ENCODE assay signal across 23 cellular contexts in genomic region chr7:78850093-78850740, GRCh38.
"Had no signal": no experiment of that assay in that cellular context is flagged by ENCODE, and none has a peak within 500 bp of the region (broad histone marks: within the 10 kb centered on the region; RNA-seq: fewer than 3 reads in every experiment).

No MANE protein-coding gene starts in this region.

- H3K4me2 ChIP-seq: smooth muscle cell had no signal

- DNase-seq: cerebellar nuclear complex; colonic mucosa; dermis blood vessel endothelial cell; endodermal cell; foreskin melanocyte; heart left ventricle; hippocampal formation; kidney glomerular epithelial cell; lower lobe of right lung; mesenchymal stem cell; midbrain; naive thymus-derived CD8-positive, alpha-beta T cell; stimulated activated CD4-positive, alpha-beta T cell treated with anti-CD3 and anti-CD28 coated beads, Interleukin-4, amount 100 ng/mL, for 1 hour; stimulated activated CD8-positive, alpha-beta memory T cell treated with anti-CD3 and anti-CD28 coated beads, Interleukin-4, amount 100 ng/mL, for 48 hours; stimulated activated naive CD8-positive, alpha-beta T cell treated with anti-CD3 and anti-CD28 coated beads, Interleukin-15, Interleukin-2, amounts not matched to agents 100 U/mL and 50 U/mL, for 24 hours; thyroid gland; uterus had no signal

- H3K36me3 ChIP-seq: colonic mucosa, heart left ventricle, lower lobe of right lung, neutrophil, right atrium auricular region, suprapubic skin, thyroid gland, uterus had no signal

- H3K9me3 ChIP-seq: colonic mucosa, heart left ventricle, lower lobe of right lung, neutrophil, right atrium auricular region, suprapubic skin, thyroid gland, uterus had no signal

- H3K4me1 ChIP-seq: colonic mucosa, lower lobe of right lung, suprapubic skin, thyroid gland, uterus had no signal

- H3K27me3 ChIP-seq: colonic mucosa, heart left ventricle, neutrophil, right atrium auricular region, suprapubic skin, thyroid gland, uterus had no signal

- ATAC-seq: heart left ventricle; left lobe of liver; lower lobe of right lung; naive thymus-derived CD8-positive, alpha-beta T cell; stimulated activated effector memory CD8-positive, alpha-beta T cell treated with anti-CD3 and anti-CD28 coated beads, Interleukin-12 subunit alpha, Interleukin-12 subunit beta, amount 100 ng/mL, for 72 hours; stimulated activated naive CD8-positive, alpha-beta T cell treated with anti-CD3 and anti-CD28 coated beads, Interleukin-15, Interleukin-2, amounts not matched to agents 100 U/mL and 50 U/mL, for 24 hours had no signal

- H3K4me3 ChIP-seq: colonic mucosa, heart left ventricle, lower lobe of right lung, right atrium auricular region, smooth muscle cell, suprapubic skin, thyroid gland, uterus had no signal

- H3K27ac ChIP-seq: colonic mucosa, heart left ventricle, lower lobe of right lung, neutrophil, right atrium auricular region, suprapubic skin, thyroid gland, uterus had no signal
